Comparison of ENCODE assay signal across 9 cellular contexts in the genomic region with DNA sequence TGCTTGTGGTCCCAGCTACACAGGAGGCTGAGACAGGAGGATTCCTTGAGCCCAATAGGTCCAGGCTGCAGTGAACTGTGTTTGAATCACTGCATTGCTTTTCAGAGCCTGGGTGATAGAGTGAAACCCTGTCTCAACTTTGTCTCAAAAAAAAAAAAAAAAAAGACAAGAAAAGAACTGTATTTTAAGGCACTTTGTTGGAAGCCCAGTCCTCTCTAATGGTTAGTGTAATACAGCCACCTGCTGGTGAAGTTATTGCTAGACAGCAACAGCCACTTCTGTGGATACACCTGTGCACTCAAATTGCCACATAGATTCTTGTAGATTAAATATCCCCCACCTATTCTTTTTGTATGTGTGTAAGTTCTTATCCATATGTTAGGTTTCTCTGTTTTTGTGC. TPM values are rescaled to one million over a fixed set of nuclear protein-coding genes. Genes with fewer than 3 reads are reported as not detected.
A peak's percentile ranks its signal among the peaks of the same experiment; 100 is the strongest.
DNase-seq lines count a peak whose midpoint lies in the region; ATAC-seq lines count a peak whose summit lies in the region.
"Had no signal": no experiment of that assay in that cellular context is flagged by ENCODE, and none has a peak within 500 bp of the region (broad histone marks: within the 10 kb centered on the region; RNA-seq: fewer than 3 reads in every experiment).

No MANE protein-coding gene starts in this region.

- CTCF ChIA-PET in activated CD4-positive, alpha-beta T cell treated with anti-CD3 and anti-CD28 coated beads, Interleukin-2, amount 10 ng/mL, durations not matched to agents 7 days and 5 days (lab: Charles Lee), result interaction anchor here (1.0 kb wide), 1 partner anchor 64 kb away, joined by 3 read pairs; no protein-coding TSS in a partner anchor

- no peak overlapping the region for H3K27ac Mint-ChIP-seq in activated CD4-positive, alpha-beta T cell treated with anti-CD3 and anti-CD28 coated beads, Interleukin-2, amount 10 ng/mL, durations not matched to agents 7 days and 5 days
- H3K27ac Mint-ChIP-seq in activated T-cell treated with anti-CD3 and anti-CD28 coated beads, Interleukin-2, amount 50 U/mL, for 24 hours, result no peak overlapping the region
- H3K27ac Mint-ChIP-seq: dendritic cell treated with granulocyte-macrophage colony-stimulating factor and Interleukin-4, amounts not matched to agents 40 ng/mL and 50 ng/mL, for 4 days had no signal

- H3K4me3 Mint-ChIP-seq in activated CD4-positive, alpha-beta T cell treated with anti-CD3 and anti-CD28 coated beads, Interleukin-2, amount 10 ng/mL, durations not matched to agents 7 days and 5 days, result no peak overlapping the region
- H3K4me3 Mint-ChIP-seq in activated T-cell treated with anti-CD3 and anti-CD28 coated beads, Interleukin-2, amount 50 U/mL, for 24 hours, result no peak overlapping the region
- H3K4me3 Mint-ChIP-seq: dendritic cell treated with granulocyte-macrophage colony-stimulating factor and Interleukin-4, amounts not matched to agents 40 ng/mL and 50 ng/mL, for 4 days had no signal

- H3K4me1 Mint-ChIP-seq in activated CD4-positive, alpha-beta T cell treated with anti-CD3 and anti-CD28 coated beads, Interleukin-2, amount 10 ng/mL, durations not matched to agents 7 days and 5 days, result peaks cover 5% of the 10 kb centered on the region
- no peaks in the 10 kb centered on the region for H3K4me1 Mint-ChIP-seq in activated T-cell treated with anti-CD3 and anti-CD28 coated beads, Interleukin-2, amount 50 U/mL, for 24 hours (ENCODE audit: low read depth)

- no peaks in the 10 kb centered on the region for H3K36me3 Mint-ChIP-seq in activated CD4-positive, alpha-beta T cell treated with anti-CD3 and anti-CD28 coated beads, Interleukin-2, amount 10 ng/mL, durations not matched to agents 7 days and 5 days (ENCODE audit: low read depth)
- no peaks in the 10 kb centered on the region for H3K36me3 Mint-ChIP-seq in activated T-cell treated with anti-CD3 and anti-CD28 coated beads, Interleukin-2, amount 50 U/mL, for 24 hours (ENCODE audit: low read depth)

- ATAC-seq in GM19455 (IDR thresholded peaks at IDR 0.05; ENCODE audit: unreplicated experiment) (peak; percentile 50), HG03571 (IDR thresholded peaks at IDR 0.05; ENCODE audit: unreplicated experiment) (peak; percentile 42)

- H3K27me3 Mint-ChIP-seq in activated CD4-positive, alpha-beta T cell treated with anti-CD3 and anti-CD28 coated beads, Interleukin-2, amount 10 ng/mL, durations not matched to agents 7 days and 5 days, result peaks cover 24% of the 10 kb centered on the region
- H3K27me3 Mint-ChIP-seq in activated T-cell treated with anti-CD3 and anti-CD28 coated beads, Interleukin-2, amount 50 U/mL, for 24 hours, result peaks cover 14% of the 10 kb centered on the region

- POLR2A ChIA-PET in activated CD4-positive, alpha-beta T cell treated with anti-CD3 and anti-CD28 coated beads, Interleukin-2, amount 10 ng/mL, durations not matched to agents 7 days and 5 days (lab: Charles Lee), result no interaction called here

- H3K9me3 Mint-ChIP-seq in activated CD4-positive, alpha-beta T cell treated with anti-CD3 and anti-CD28 coated beads, Interleukin-2, amount 10 ng/mL, durations not matched to agents 7 days and 5 days, result no peaks in the 10 kb centered on the region
- no peaks in the 10 kb centered on the region for H3K9me3 Mint-ChIP-seq in activated T-cell treated with anti-CD3 and anti-CD28 coated beads, Interleukin-2, amount 50 U/mL, for 24 hours
- H3K9me3 Mint-ChIP-seq: dendritic cell treated with granulocyte-macrophage colony-stimulating factor and Interleukin-4, amounts not matched to agents 40 ng/mL and 50 ng/mL, for 4 days had no signal

- peak; percentile 57 for DNase-seq in activated CD4-positive, alpha-beta T cell treated with anti-CD3 and anti-CD28 coated beads, Interleukin-2, amount 10 ng/mL, durations not matched to agents 7 days and 5 days
- no peak for DNase-seq in activated CD4-positive, alpha-beta T cell treated with anti-CD3 and anti-CD28 coated beads for 48 hours
- DNase-seq in SW 1271 (lab: John Stamatoyannopoulos, UW) (peak; percentile 1 to 31), globus pallidus (ENCODE audit: low spot score) (peak; percentile 31), stromal cell of bone marrow (ENCODE audit: low read depth) (peak; percentile 10)
- DNase-seq in activated T-cell treated with anti-CD3 and anti-CD28 coated beads, Interleukin-2, amount 50 U/mL, for 24 hours, result no peak

RNA-seq across cellular contexts. Expression of gene FGG, which starts 10.1 kb away (rescaled TPM):
- not detected for total RNA-seq in activated CD4-positive, alpha-beta T cell treated with anti-CD3 and anti-CD28 coated beads, Interleukin-2, amount 10 ng/mL, durations not matched to agents 7 days and 5 days

RNA-seq across cellular contexts. Expression of gene FGA, which starts 32.1 kb away (rescaled TPM):
- total RNA-seq in activated CD4-positive, alpha-beta T cell treated with anti-CD3 and anti-CD28 coated beads, Interleukin-2, amount 10 ng/mL, durations not matched to agents 7 days and 5 days, result not detected

RNA-seq across cellular contexts. Expression of gene FGB, which starts 59.8 kb away (rescaled TPM):
- not detected for total RNA-seq in activated CD4-positive, alpha-beta T cell treated with anti-CD3 and anti-CD28 coated beads, Interleukin-2, amount 10 ng/mL, durations not matched to agents 7 days and 5 days

Comparison
In these comparisons a context has a peak if more than half of its experiments do, and no peak if none do; other contexts are left out.
1. DNase-seq: peak in activated CD4-positive, alpha-beta T cell treated with anti-CD3 and anti-CD28 coated beads, Interleukin-2, amount 10 ng/mL, durations not matched to agents 7 days and 5 days (single experiment), SW 1271 (2 of 2), globus pallidus (single experiment) and stromal cell of bone marrow (single experiment); none in activated CD4-positive, alpha-beta T cell treated with anti-CD3 and anti-CD28 coated beads for 48 hours (single experiment) and activated T-cell treated with anti-CD3 and anti-CD28 coated beads, Interleukin-2, amount 50 U/mL, for 24 hours (single experiment).